In genomic region chr7:11923376-11923922, GRCh38 we compare ENCODE assay signal across 21 cellular contexts.
"Had no signal": no experiment of that assay in that cellular context is flagged by ENCODE, and none has a peak within 500 bp of the region (broad histone marks: within the 10 kb centered on the region; RNA-seq: fewer than 3 reads in every experiment).

No MANE protein-coding gene starts in this region.

- DNase-seq: activated CD4-positive, alpha-beta T cell treated with anti-CD3 and anti-CD28 coated beads for 48 hours; activated CD4-positive, alpha-beta T cell treated with anti-CD3 and anti-CD28 coated beads, Interleukin-2, amount 50 U/mL, for 48 hours; activated CD8-positive, alpha-beta memory T cell treated with anti-CD3 and anti-CD28 coated beads for 24 hours; activated effector memory CD4-positive, alpha-beta T cell treated with Interleukin-2 at 50 U/mL for 16 hours; activated naive CD4-positive, alpha-beta T cell treated with anti-CD3 and anti-CD28 coated beads for 36 hours; activated naive CD8-positive, alpha-beta T cell treated with anti-CD3 and anti-CD28 coated beads, Interleukin-2, amount 10 ng/mL, durations not matched to agents 7 days and 5 days; caudate nucleus; cortex of kidney; head of caudate nucleus; left cardiac atrium; left ventricle myocardium superior; right lobe of liver; stimulated activated CD4-positive, alpha-beta T cell treated with anti-CD3 and anti-CD28 coated beads, Interleukin-4, amount 100 ng/mL, for 24 hours; T1000; thyroid gland; upper lobe of right lung; WERI-Rb-1 had no signal

- H3K4me1 ChIP-seq: gastroesophageal sphincter, right lobe of liver, thyroid gland, upper lobe of right lung had no signal

- ATAC-seq: activated CD4-positive, CD25-positive, alpha-beta regulatory T cell treated with anti-CD3 and anti-CD28 coated beads, Interleukin-2, amount 50 U/mL, for 24 hours; gastroesophageal sphincter; left cardiac atrium; left ventricle myocardium superior; right lobe of liver; stimulated activated effector memory CD8-positive, alpha-beta T cell treated with anti-CD3 and anti-CD28 coated beads, Interleukin-12 subunit alpha, Interleukin-12 subunit beta, amount 100 ng/mL, for 72 hours; upper lobe of right lung had no signal

- H3K4me3 ChIP-seq: gastroesophageal sphincter, right lobe of liver, skin epidermis, thyroid gland, upper lobe of right lung had no signal

- H3K36me3 ChIP-seq: gastroesophageal sphincter, right lobe of liver, thyroid gland, upper lobe of right lung, WERI-Rb-1 had no signal

- H3K27ac ChIP-seq: gastroesophageal sphincter, right lobe of liver, skin epidermis, thyroid gland, upper lobe of right lung, WERI-Rb-1 had no signal

- H3K27me3 ChIP-seq: gastroesophageal sphincter, right lobe of liver, thyroid gland, upper lobe of right lung had no signal

- H3K9me3 ChIP-seq: right lobe of liver, thyroid gland, upper lobe of right lung had no signal
